ENCODE assay signal across 8 cellular contexts in genomic region chr12:114625294-114625851, GRCh38. TPM values are rescaled to one million over a fixed set of nuclear protein-coding genes. Genes with fewer than 3 reads are reported as not detected.
DNase-seq lines count a peak whose midpoint lies in the region; ATAC-seq and TF ChIP-seq lines count a peak whose summit lies in the region.

No MANE protein-coding gene starts in this region.

- no peak for TF ChIP-seq POLR2A in spleen (IDR thresholded peaks at IDR 0.05)

- H3K9me3 Mint-ChIP-seq in WTC11: peaks cover 5% of the 10 kb centered on the region
- no peaks in the 10 kb centered on the region for H3K9me3 Mint-ChIP-seq in stimulated activated memory B cell treated with anti-CD40 and anti-IgM and Interleukin-4, amounts not matched to agents 10 μg/mL and 1 μg/mL and 100 μg/mL, for 72 hours

- H3K4me1 ChIP-seq in heart right ventricle: no peaks in the 10 kb centered on the region
- no peaks in the 10 kb centered on the region for H3K4me1 ChIP-seq in spleen

- no peak overlapping the region for H3K27ac ChIP-seq in heart right ventricle
- H3K27ac ChIP-seq in spleen: no peak overlapping the region

- H3K4me3 Mint-ChIP-seq in WTC11: no peak overlapping the region
- H3K4me3 Mint-ChIP-seq in stimulated activated memory B cell treated with anti-CD40 and anti-IgM and Interleukin-4, amounts not matched to agents 10 μg/mL and 1 μg/mL and 100 μg/mL, for 72 hours: no peak overlapping the region

- no peak overlapping the region for H3K27ac Mint-ChIP-seq in WTC11
- H3K27ac Mint-ChIP-seq in stimulated activated memory B cell treated with anti-CD40 and anti-IgM and Interleukin-4, amounts not matched to agents 10 μg/mL and 1 μg/mL and 100 μg/mL, for 72 hours: no peak overlapping the region

- POLR2A ChIA-PET in WTC11 (lab: Charles Lee): no interaction called here

- CTCF ChIA-PET in WTC11 (lab: Charles Lee): interaction anchor here (0.6 to 2.8 kb wide), 10 partner anchors 10 to 645 kb away, joined by 3 to 19 read pairs (median 3); no protein-coding TSS in a partner anchor

- H3K4me3 ChIP-seq in heart right ventricle: no peak overlapping the region
- no peak overlapping the region for H3K4me3 ChIP-seq in LNCaP clone FGC (ENCODE audit: low read depth, low read length)
- H3K4me3 ChIP-seq in fibroblast of pulmonary artery (replicated peaks; ENCODE audit: low read depth, low read length): no peak overlapping the region
- no peak overlapping the region for H3K4me3 ChIP-seq in spleen

- H3K36me3 ChIP-seq in heart right ventricle (no peaks in the 10 kb centered on the region), spleen (no peaks in the 10 kb centered on the region)

- no peaks in the 10 kb centered on the region for H3K36me3 Mint-ChIP-seq in WTC11
- H3K36me3 Mint-ChIP-seq in stimulated activated memory B cell treated with anti-CD40 and anti-IgM and Interleukin-4, amounts not matched to agents 10 μg/mL and 1 μg/mL and 100 μg/mL, for 72 hours: no peaks in the 10 kb centered on the region

- H3K9me3 ChIP-seq in heart right ventricle: peaks cover 0 to 13% (median 0%) of the 10 kb centered on the region in 11 donors
- peaks cover 0 to 4% (median 0%) of the 10 kb centered on the region in 8 donors for H3K9me3 ChIP-seq in spleen

- WGBS in heart right ventricle, 2 donors: 50 to 56% methylated on average over 7 of the region's 7 CpGs
- 46 to 50% (median 47%) methylated on average over 7 of the region's 7 CpGs for WGBS in spleen, 5 donors

- DNase-seq in heart right ventricle (peak in 1 of 2 donors; percentile 19), cardiac septum (ENCODE audit: low spot score) (no peak), LNCaP clone FGC (ENCODE audit: low read depth) (peak; percentile 58), WTC11 (ENCODE audit: low spot score) (peak; percentile 83), fibroblast of pulmonary artery (ENCODE audit: low read depth) (peak; percentile 75), spleen (no peak)

- H3K27me3 Mint-ChIP-seq in WTC11 (ENCODE audit: low read depth): peaks cover 3% of the 10 kb centered on the region; the same call in 1 of the 2 replicates
- peaks cover 7% of the 10 kb centered on the region for H3K27me3 Mint-ChIP-seq in stimulated activated memory B cell treated with anti-CD40 and anti-IgM and Interleukin-4, amounts not matched to agents 10 μg/mL and 1 μg/mL and 100 μg/mL, for 72 hours

- no peak for ATAC-seq in heart right ventricle
- ATAC-seq in WTC11: peak; percentile 96
- ATAC-seq in stimulated activated memory B cell treated with anti-CD40 and anti-IgM and Interleukin-4, amounts not matched to agents 10 μg/mL and 1 μg/mL and 100 μg/mL, for 72 hours: no peak
- ATAC-seq in GM21825 (IDR thresholded peaks at IDR 0.05; ENCODE audit: unreplicated experiment): no peak

- no peaks in the 10 kb centered on the region for H3K4me1 Mint-ChIP-seq in WTC11
- no peaks in the 10 kb centered on the region for H3K4me1 Mint-ChIP-seq in stimulated activated memory B cell treated with anti-CD40 and anti-IgM and Interleukin-4, amounts not matched to agents 10 μg/mL and 1 μg/mL and 100 μg/mL, for 72 hours

- peak; percentile 28 to 73 (median 65) for TF ChIP-seq CTCF in heart right ventricle (IDR thresholded peaks at IDR 0.05)
- TF ChIP-seq CTCF in LNCaP clone FGC (IDR thresholded peaks at IDR 0.05; ENCODE audit: control insufficient read depth, extremely low read depth, insufficient read depth): peak; percentile 87
- TF ChIP-seq CTCF in WTC11 (IDR thresholded peaks at IDR 0.05): peak; percentile 89
- peak; percentile 93 for TF ChIP-seq CTCF in fibroblast of pulmonary artery (IDR thresholded peaks at IDR 0.05; ENCODE audit: low read length, missing control alignments)
- peak in 6 of 11 experiments; percentile 14 to 60 (median 50) for TF ChIP-seq CTCF in spleen (IDR thresholded peaks at IDR 0.05 in 8 of 11, conservative IDR thresholded peaks at IDR 0.05 in 3 of 11)

- peaks cover 0 to 46% (median 10%) of the 10 kb centered on the region in 7 donors for H3K27me3 ChIP-seq in heart right ventricle
- H3K27me3 ChIP-seq in spleen (replicated peaks in 1 of 7): peaks cover 0 to 24% (median 0%) of the 10 kb centered on the region in 7 donors

- intact Hi-C loops in heart right ventricle (cut with DNase I): loop anchor here in 1 of 10 donors (10.0 kb wide), 1 partner anchor 1289 kb away; no protein-coding TSS in a partner anchor
- intact Hi-C loops in cardiac septum (cut with DNase I): no loop called here
- intact Hi-C loops in spleen (cut with DNase I; ENCODE audit: low total_unique reads): no loop called here

TF ChIP-seq in WTC11, 78 proteins besides CTCF, POLR2A, EP300 and RAD21:
- TF ChIP-seq STAT6 (CRISPR knock-in tag; conservative IDR thresholded peaks at IDR 0.05; ENCODE audit: low read depth) (no peak), ZNF138 (CRISPR knock-in tag; conservative IDR thresholded peaks at IDR 0.05) (no peak), PRRX2 (CRISPR knock-in tag; IDR thresholded peaks at IDR 0.05) (no peak), ZNF317 (CRISPR knock-in tag; IDR thresholded peaks at IDR 0.05; ENCODE audit: borderline replicate concordance, low read depth) (no peak), ATF2 (CRISPR knock-in tag; IDR thresholded peaks at IDR 0.05; ENCODE audit: borderline replicate concordance, low read depth) (no peak)

RNA-seq across cellular contexts. Expression of gene TBX3, which starts 58.6 kb away (rescaled TPM):
- total RNA-seq in heart right ventricle (10 to 100 TPM in 6 of 10 donors, 1 to 10 TPM in 4; 4.0 to 32.4 (median 11.4) TPM), cardiac septum (17.1 TPM), WTC11 (2021) (0.89 to 2.2 TPM (median 0.92 TPM) in 3 replicates), spleen (10 to 100 TPM; 10.2 to 22.1 (median 16.3) TPM)
- polyA plus RNA-seq in heart right ventricle (10 to 100 TPM in 1 of 2 donors, 1 to 10 TPM in 1; 9.7 to 20.9 TPM), spleen (1 to 10 TPM; 3.1 to 6.9 (median 3.5) TPM)

Comparison
In these comparisons a context has a peak if more than half of its experiments do, and no peak if none do; other contexts are left out.
1. DNase-seq: peak in LNCaP clone FGC (single experiment), WTC11 (single experiment) and fibroblast of pulmonary artery (single experiment); none in cardiac septum (single experiment) and spleen (single experiment).
2. Peak in every context shown above with its lines, with median percentiles within 50 percentile points of each other: CTCF ChIP-seq.